Comparison of ENCODE assay signal across 30 cellular contexts in genomic region chr15:60530168-60530567, GRCh38.
"Had no signal": no experiment of that assay in that cellular context is flagged by ENCODE, and none has a peak within 500 bp of the region (broad histone marks: within the 10 kb centered on the region; RNA-seq: fewer than 3 reads in every experiment).

No MANE protein-coding gene starts in this region.

- H3K4me3 ChIP-seq: thoracic aorta, uterus had no signal

- H3K27me3 ChIP-seq: brain microvascular endothelial cell, uterus had no signal

- H3K9me3 Mint-ChIP-seq: endodermal cell; mesothelial cell of epicardium; naive B cell; T-cell; T-helper 2 cell treated with Interferon-gamma antibody and Interleukin-4, amounts not matched to agents 5 μg/mL and 100 μg/mL, for 36 hours had no signal

- ATAC-seq: esophagus mucosa; left colon; right cardiac atrium; stimulated activated naive CD8-positive, alpha-beta T cell treated with anti-CD3 and anti-CD28 coated beads, Interleukin-15, Interleukin-2, amounts not matched to agents 100 U/mL and 50 U/mL, for 24 hours; T-cell had no signal

- H3K27me3 Mint-ChIP-seq: activated naive CD8-positive, alpha-beta T cell; naive B cell; T-cell had no signal

- H3K36me3 Mint-ChIP-seq: mesothelial cell of epicardium had no signal

- H3K36me3 ChIP-seq: brain microvascular endothelial cell, thoracic aorta, uterus had no signal

- H3K4me3 Mint-ChIP-seq: activated naive CD8-positive, alpha-beta T cell; endodermal cell; mesothelial cell of epicardium; T-cell; T-helper 2 cell treated with Interferon-gamma antibody and Interleukin-4, amounts not matched to agents 5 μg/mL and 100 μg/mL, for 36 hours had no signal

- H3K27ac Mint-ChIP-seq: endodermal cell; mesothelial cell of epicardium; naive B cell; T-helper 2 cell treated with Interferon-gamma antibody and Interleukin-4, amounts not matched to agents 5 μg/mL and 100 μg/mL, for 36 hours had no signal

- H3K9me3 ChIP-seq: thoracic aorta, uterus had no signal

- H3K27ac ChIP-seq: brain microvascular endothelial cell, thoracic aorta, uterus had no signal

- H3K4me1 ChIP-seq: uterus had no signal

- DNase-seq: activated CD4-positive, alpha-beta T cell treated with anti-CD3 and anti-CD28 coated beads for 4 hours; activated CD4-positive, alpha-beta T cell treated with anti-CD3 and anti-CD28 coated beads, Interleukin-2, amount 50 U/mL, for 4 hours; activated CD4-positive, CD25-positive, alpha-beta regulatory T cell; activated CD8-positive, alpha-beta memory T cell treated with anti-CD3 and anti-CD28 coated beads, Interleukin-2, amount 50 U/mL, for 4 hours; activated effector memory CD4-positive, alpha-beta T cell treated with Interleukin-2 at 50 U/mL for 16 hours; activated naive CD4-positive, alpha-beta T cell treated with Interleukin-2 at 50 U/mL for 16 hours; activated T-cell treated with anti-CD3 and anti-CD28 coated beads, Interleukin-2, amount 50 U/mL, for 1 hour; amniotic stem cell; brain microvascular endothelial cell; cortex of kidney; endodermal cell; foreskin fibroblast; head of caudate nucleus; hippocampal formation; kidney; left colon; naive B cell; posterior cingulate gyrus; right cardiac atrium; stimulated activated CD4-positive, alpha-beta T cell treated with anti-CD3 and anti-CD28 coated beads, Interleukin-2, amount 100 ng/mL, for 48 hours; stimulated activated naive CD8-positive, alpha-beta T cell treated with anti-CD3 and anti-CD28 coated beads, Interleukin-15, Interleukin-2, amounts not matched to agents 100 U/mL and 50 U/mL, for 24 hours; T-cell; trophoblast cell; uterus had no signal

- FAIRE-seq: astrocyte, kidney had no signal
